In genomic region chr20:93641-94040, GRCh38 we compare ENCODE assay signal across 12 cellular contexts. TPM values are rescaled to one million over a fixed set of nuclear protein-coding genes. Genes with fewer than 3 reads are reported as not detected.
"Had no signal": no experiment of that assay in that cellular context is flagged by ENCODE, and none has a peak within 500 bp of the region (broad histone marks: within the 10 kb centered on the region; RNA-seq: fewer than 3 reads in every experiment).

No MANE protein-coding gene starts in this region.

- H3K9ac ChIP-seq: GM23248 had no signal

- H3K4me1 ChIP-seq: HAP-1 had no signal

- ATAC-seq: GM23338, HCT116 had no signal

- H2AFZ ChIP-seq: GM23248, GM23338 had no signal

- H3K4me2 ChIP-seq: GM23338 had no signal

- H3K4me3 ChIP-seq: GM23248, GM23338, HAP-1 had no signal

- FAIRE-seq: H1, H54 had no signal

- H3K36me3 ChIP-seq: HAP-1 had no signal

- H3K27ac ChIP-seq: GM23248 had no signal

- DNase-seq: GM23248, GOT3, H7, H9, HCEC 1CT, HFFc6 had no signal

RNA-seq across cellular contexts. Expression of gene DEFB125, which starts 6.2 kb away (rescaled TPM):
- total RNA-seq: GM23248, GM23338, H1, H4, H7, H9, HFFc6 had no signal
- polyA plus RNA-seq: GM23248, GM23338, H1 had no signal

RNA-seq across cellular contexts. Expression of gene DEFB126, which starts 48.7 kb away (rescaled TPM):
- total RNA-seq: GM23248, GM23338, H1, H4, H7, H9, HFFc6 had no signal
- polyA plus RNA-seq: GM23248, GM23338, H1 had no signal
